In genomic region chr5:144972317-144972716, GRCh38 we compare ENCODE assay signal across 22 cellular contexts.
A peak's percentile ranks its signal among the peaks of the same experiment; 100 is the strongest.
DNase-seq lines count a peak whose midpoint lies in the region; ATAC-seq and TF ChIP-seq lines count a peak whose summit lies in the region.
"Had no signal": no experiment of that assay in that cellular context is flagged by ENCODE, and none has a peak within 500 bp of the region (broad histone marks: within the 10 kb centered on the region; RNA-seq: fewer than 3 reads in every experiment).

No MANE protein-coding gene starts in this region.

- no peaks in the 10 kb centered on the region for H3K79me2 ChIP-seq in hepatocyte

- no peaks in the 10 kb centered on the region for H4K20me1 ChIP-seq in hepatocyte (ENCODE audit: insufficient read depth, poor library complexity, severe bottlenecking)
- H4K20me1 ChIP-seq: BLaER1 had no signal

- H3K27me3 ChIP-seq in hepatocyte (no peaks in the 10 kb centered on the region), WERI-Rb-1 (ENCODE audit: insufficient read depth, low read depth, severe bottlenecking) (no peaks in the 10 kb centered on the region)
- H3K27me3 ChIP-seq: BLaER1, SJSA1 had no signal

- H3K4me1 ChIP-seq in hepatocyte (ENCODE audit: insufficient read depth), result no peaks in the 10 kb centered on the region
- H3K4me1 ChIP-seq: BLaER1, SJSA1 had no signal

- peak; percentile 50 for ATAC-seq in sciatic nerve
- no peak for ATAC-seq in HG03095 (IDR thresholded peaks at IDR 0.05; ENCODE audit: unreplicated experiment)

- H3K4me2 ChIP-seq in hepatocyte, result no peak overlapping the region
- H3K4me2 ChIP-seq: BLaER1 had no signal

- H3K9me3 ChIP-seq in hepatocyte (ENCODE audit: low read depth), result no peaks in the 10 kb centered on the region
- H3K9me3 ChIP-seq in WERI-Rb-1 (ENCODE audit: severe bottlenecking), result no peaks in the 10 kb centered on the region
- H3K9me3 ChIP-seq: SJSA1 had no signal

- H3K4me3 ChIP-seq in hepatocyte (no peak overlapping the region), WERI-Rb-1 (ENCODE audit: low read depth, low read length) (no peak overlapping the region)
- H3K4me3 ChIP-seq: BLaER1, SJSA1 had no signal

- H3K9me2 ChIP-seq in hepatocyte (replicated peaks; ENCODE audit: insufficient read depth), result no peaks in the 10 kb centered on the region

- DNase-seq in EL, result peak; percentile 21
- peak; percentile 57 for DNase-seq in amniotic epithelial cell (ENCODE audit: low read depth)
- peak; percentile 18 for DNase-seq in hepatocyte (ENCODE audit: low spot score)
- DNase-seq in sciatic nerve (ENCODE audit: low spot score), result no peak
- no peak for DNase-seq in NCI-H1694 (lab: John Stamatoyannopoulos, UW)
- DNase-seq in activated CD4-positive, alpha-beta T cell treated with anti-CD3 and anti-CD28 coated beads for 1 hour, result no peak
- DNase-seq in WERI-Rb-1, result no peak
- DNase-seq: CD4-positive, alpha-beta T cell; DMS53; Karpas-422; NCI-H1092 treated with DMSO at 0.1 percent for 48 hours; NCI-H1436; NCI-H187 treated with DMSO at 0.1 percent for 48 hours; NCI-H2107; NCI-H446; NCI-H524 treated with DMSO at 0.1 percent for 48 hours; NCI-H82; Right ventricle myocardium superior; RPMI8226 had no signal

- 80% methylated on average over 3 of the region's 3 CpGs for WGBS in hepatocyte (ENCODE audit: low lambda C conversion rate, missing lambda C conversion rate)

- H2AFZ ChIP-seq in hepatocyte, result no peak overlapping the region

- H3K36me3 ChIP-seq in hepatocyte (replicated peaks; ENCODE audit: insufficient read depth, low read depth), result no peaks in the 10 kb centered on the region
- H3K36me3 ChIP-seq in WERI-Rb-1, result no peaks in the 10 kb centered on the region
- H3K36me3 ChIP-seq: BLaER1, SJSA1 had no signal

- intact Hi-C loops in sciatic nerve (cut with DNase I), result no loop called here

- TF ChIP-seq CTCF in hepatocyte (IDR thresholded peaks at IDR 0.05; ENCODE audit: poor library complexity), result no peak
- no peak for TF ChIP-seq CTCF in WERI-Rb-1 (IDR thresholded peaks at IDR 0.05; ENCODE audit: low read depth, low read length)

- no peak overlapping the region for H3K27ac ChIP-seq in hepatocyte
- H3K27ac ChIP-seq in WERI-Rb-1, result no peak overlapping the region
- H3K27ac ChIP-seq: BLaER1, SJSA1 had no signal

Comparison
In these comparisons a context has a peak if more than half of its experiments do, and no peak if none do; other contexts are left out.
1. DNase-seq: peak in EL (single experiment), amniotic epithelial cell (single experiment) and hepatocyte (single experiment); none in sciatic nerve (single experiment), NCI-H1694 (single experiment), activated CD4-positive, alpha-beta T cell treated with anti-CD3 and anti-CD28 coated beads for 1 hour (single experiment) and WERI-Rb-1 (single experiment).